ENCODE assay signal across 13 cellular contexts in genomic region chr2:20207051-20207450, GRCh38. TPM values are rescaled to one million over a fixed set of nuclear protein-coding genes. Genes with fewer than 3 reads are reported as not detected.
DNase-seq lines count a peak whose midpoint lies in the region; ATAC-seq and TF ChIP-seq lines count a peak whose summit lies in the region.
"Had no signal": no experiment of that assay in that cellular context is flagged by ENCODE, and none has a peak within 500 bp of the region (broad histone marks: within the 10 kb centered on the region; RNA-seq: fewer than 3 reads in every experiment).

No MANE protein-coding gene starts in this region.

- H3K9ac ChIP-seq in BLaER1 (peak overlapping the region; percentile 63), endodermal cell (ENCODE audit: extremely low read depth, low read length, poor library complexity, severe bottlenecking) (no peak overlapping the region)

- H3K9me3 ChIP-seq in BLaER1, result no peaks in the 10 kb centered on the region
- no peaks in the 10 kb centered on the region for H3K9me3 ChIP-seq in esophagus (ENCODE audit: control insufficient read depth in 2 of 2, insufficient read depth in 1 of 2, low read depth in 1 of 2, low read length in 1 of 2)
- H3K9me3 ChIP-seq in endodermal cell (ENCODE audit: control insufficient read depth, low read length), result no peaks in the 10 kb centered on the region

- no peaks in the 10 kb centered on the region for H3K27me3 ChIP-seq in BLaER1
- no peaks in the 10 kb centered on the region for H3K27me3 ChIP-seq in esophagus (ENCODE audit: control insufficient read depth in 1 of 2, insufficient read depth in 2 of 2, low read length in 2 of 2)
- H3K27me3 ChIP-seq in endodermal cell (ENCODE audit: control insufficient read depth, insufficient read depth, low read length, poor library complexity, severe bottlenecking), result no peaks in the 10 kb centered on the region

- H3K4me1 ChIP-seq in BLaER1, result peaks cover 75% of the 10 kb centered on the region
- peaks cover 6 to 46% of the 10 kb centered on the region in 2 donors for H3K4me1 ChIP-seq in esophagus (ENCODE audit: control insufficient read depth in 2 of 2, insufficient read depth in 2 of 2, low read length in 1 of 2)
- peaks cover 25% of the 10 kb centered on the region for H3K4me1 ChIP-seq in endodermal cell (ENCODE audit: control insufficient read depth, insufficient read depth, low read length)

- H3K27ac Mint-ChIP-seq in endodermal cell, result no peak overlapping the region
- no peak overlapping the region for H3K27ac Mint-ChIP-seq in activated CD4-positive, alpha-beta T cell treated with anti-CD3 and anti-CD28 coated beads, Interleukin-2, amount 10 ng/mL, durations not matched to agents 24 days and 14 days

- no peak for TF ChIP-seq CTCF in endodermal cell (conservative IDR thresholded peaks at IDR 0.05)

- H3K4me3 ChIP-seq in BLaER1, result no peak overlapping the region
- no peak overlapping the region for H3K4me3 ChIP-seq in esophagus (ENCODE audit: low read depth in 1 of 2, low read length in 2 of 2)
- no peak overlapping the region for H3K4me3 ChIP-seq in endodermal cell (ENCODE audit: low read length)

- H3K36me3 ChIP-seq in BLaER1 (peaks cover 29% of the 10 kb centered on the region), esophagus (ENCODE audit: control insufficient read depth in 2 of 2, insufficient read depth in 2 of 2, low read length in 1 of 2) (peaks cover 0 to 32% of the 10 kb centered on the region in 2 donors), endodermal cell (ENCODE audit: control insufficient read depth, insufficient read depth, low read length) (peaks cover 4% of the 10 kb centered on the region)

- DNase-seq in endodermal cell (no peak), anterior cingulate cortex (lab: John Stamatoyannopoulos, UW) (no peak)
- DNase-seq in activated CD4-positive, alpha-beta T cell treated with anti-CD3 and anti-CD28 coated beads, Interleukin-2, amount 10 ng/mL, durations not matched to agents 24 days and 14 days, result no peak
- DNase-seq: activated gamma-delta T cell treated with Interleukin-2 at 50 U/mL for 16 hours, foreskin fibroblast, NCI-H2029 had no signal

- intact Hi-C loops in activated CD4-positive, alpha-beta T cell treated with anti-CD3 and anti-CD28 coated beads, Interleukin-2, amount 10 ng/mL, durations not matched to agents 24 days and 14 days (cut with micrococcal nuclease), result no loop called here

- peaks cover 38% of the 10 kb centered on the region for H3K4me1 Mint-ChIP-seq in endodermal cell
- no peaks in the 10 kb centered on the region for H3K4me1 Mint-ChIP-seq in activated CD4-positive, alpha-beta T cell treated with anti-CD3 and anti-CD28 coated beads, Interleukin-2, amount 10 ng/mL, durations not matched to agents 24 days and 14 days

- peaks cover 16% of the 10 kb centered on the region for H3K36me3 Mint-ChIP-seq in endodermal cell (ENCODE audit: low read depth)
- H3K36me3 Mint-ChIP-seq in activated CD4-positive, alpha-beta T cell treated with anti-CD3 and anti-CD28 coated beads, Interleukin-2, amount 10 ng/mL, durations not matched to agents 24 days and 14 days (ENCODE audit: low read depth), result no peaks in the 10 kb centered on the region

- H3K4me3 Mint-ChIP-seq in endodermal cell, result no peak overlapping the region
- no peak overlapping the region for H3K4me3 Mint-ChIP-seq in activated CD4-positive, alpha-beta T cell treated with anti-CD3 and anti-CD28 coated beads, Interleukin-2, amount 10 ng/mL, durations not matched to agents 24 days and 14 days
- H3K4me3 Mint-ChIP-seq: WTC11 had no signal

- peak overlapping the region; percentile 84 for H3K4me2 ChIP-seq in BLaER1

- H4K20me1 ChIP-seq in BLaER1, result no peaks in the 10 kb centered on the region

- H3K27ac ChIP-seq in BLaER1 (peak overlapping the region; percentile 88), esophagus (ENCODE audit: low read depth in 2 of 2, low read length in 1 of 2) (peak overlapping the region; percentile 49 to 96), endodermal cell (ENCODE audit: low read depth, low read length) (no peak overlapping the region)

- peaks cover 1% of the 10 kb centered on the region for H3K27me3 Mint-ChIP-seq in endodermal cell (ENCODE audit: insufficient read depth)
- H3K27me3 Mint-ChIP-seq in activated CD4-positive, alpha-beta T cell treated with anti-CD3 and anti-CD28 coated beads, Interleukin-2, amount 10 ng/mL, durations not matched to agents 24 days and 14 days, result no peaks in the 10 kb centered on the region

- H3K9me3 Mint-ChIP-seq in endodermal cell, result peaks cover 1% of the 10 kb centered on the region
- no peaks in the 10 kb centered on the region for H3K9me3 Mint-ChIP-seq in activated CD4-positive, alpha-beta T cell treated with anti-CD3 and anti-CD28 coated beads, Interleukin-2, amount 10 ng/mL, durations not matched to agents 24 days and 14 days
- H3K9me3 Mint-ChIP-seq: WTC11 had no signal

- ATAC-seq in GM19455 (IDR thresholded peaks at IDR 0.05; ENCODE audit: unreplicated experiment) (peak; percentile 54), HG03095 (IDR thresholded peaks at IDR 0.05; ENCODE audit: unreplicated experiment) (peak; percentile 77), GM18870 (IDR thresholded peaks at IDR 0.05; ENCODE audit: unreplicated experiment) (no peak)
- ATAC-seq: Panc1, WTC11 had no signal

- 60 to 61% methylated on average over 5 of the region's 5 CpGs for WGBS in esophagus, 2 donors
- WGBS in endodermal cell (ENCODE audit: insufficient coverage in 1 of 2, insufficient read length in 1 of 2), 2 experiments, result 94 to 100% methylated on average over 4 to 5 of the region's 5 CpGs

RNA-seq across cellular contexts. Expression of gene SDC1, which starts 17.9 kb away (rescaled TPM):
- polyA plus RNA-seq in esophagus, result 100 to 1,000 TPM; 239 to 334 TPM
- total RNA-seq in endodermal cell, result 10 to 100 TPM; 12.7 to 19.2 TPM
- 36.9 TPM for polyA plus RNA-seq in endodermal cell (2013, experiment 1 of 2)
- polyA plus RNA-seq in endodermal cell (2013, experiment 2 of 2), result 39.5 TPM
- 0.63 and 1.1 TPM in 2 replicates for total RNA-seq in activated CD4-positive, alpha-beta T cell treated with anti-CD3 and anti-CD28 coated beads, Interleukin-2, amount 10 ng/mL, durations not matched to agents 24 days and 14 days
